In the genomic region with DNA sequence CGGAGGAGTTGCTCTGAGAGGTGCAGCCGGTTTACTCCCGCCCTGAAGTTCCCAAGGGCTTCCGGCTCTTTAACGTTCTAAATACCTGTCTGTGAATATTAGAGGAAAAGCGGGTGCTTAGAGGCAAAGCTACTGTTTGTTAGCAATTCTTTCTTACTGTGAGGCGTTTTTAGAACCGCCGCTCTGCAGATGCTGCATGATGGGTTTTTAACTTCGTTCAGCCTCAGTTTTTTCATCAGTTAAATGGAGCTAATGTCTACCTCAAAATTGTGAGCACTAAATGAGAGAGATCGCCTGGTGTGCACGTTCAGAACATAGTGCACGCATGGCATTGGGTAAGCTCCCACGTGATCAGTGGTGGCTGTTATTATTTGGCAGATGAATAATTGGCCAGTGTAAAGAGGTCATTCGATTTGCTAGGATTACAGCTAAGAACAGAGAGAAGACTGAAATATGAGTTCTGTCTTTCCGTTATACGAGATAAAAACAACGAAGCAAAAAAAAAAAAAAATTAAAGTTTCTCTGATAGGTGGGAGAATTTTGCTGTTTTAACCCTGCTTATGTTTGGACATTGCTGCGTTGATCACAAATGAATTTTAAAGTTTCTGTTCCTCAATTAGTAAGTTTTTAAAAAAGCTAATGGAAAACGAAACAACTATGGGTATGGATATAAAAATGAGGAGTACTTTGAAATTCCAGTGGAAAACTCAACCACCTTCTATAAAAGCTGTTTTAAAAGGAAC, we compare ENCODE assay signal across 9 cellular contexts. TPM values are rescaled to one million over a fixed set of nuclear protein-coding genes. Genes with fewer than 3 reads are reported as not detected.
DNase-seq lines count a peak whose midpoint lies in the region; ATAC-seq and TF ChIP-seq lines count a peak whose summit lies in the region.
"Had no signal": no experiment of that assay in that cellular context is flagged by ENCODE, and none has a peak within 500 bp of the region (broad histone marks: within the 10 kb centered on the region; RNA-seq: fewer than 3 reads in every experiment).

No MANE protein-coding gene starts in this region.

- no peaks in the 10 kb centered on the region for H3K9me3 Mint-ChIP-seq in CD8-positive, alpha-beta T cell
- no peaks in the 10 kb centered on the region for H3K9me3 Mint-ChIP-seq in activated CD4-positive, alpha-beta T cell treated with anti-CD3 and anti-CD28 coated beads, Interleukin-2, amount 10 ng/mL, durations not matched to agents 7 days and 5 days
- no peaks in the 10 kb centered on the region for H3K9me3 Mint-ChIP-seq in natural killer cell

- peak; percentile 2 for ATAC-seq in CD8-positive, alpha-beta T cell
- peak; percentile 59 for ATAC-seq in GM19351 (IDR thresholded peaks at IDR 0.05; ENCODE audit: unreplicated experiment)
- peak; percentile 63 for ATAC-seq in HG03432 (IDR thresholded peaks at IDR 0.05; ENCODE audit: unreplicated experiment)
- ATAC-seq in natural killer cell = peak; percentile 33 to 61 (median 39)

- POLR2A ChIA-PET in CD8-positive, alpha-beta T cell (lab: Charles Lee) = interaction anchor here (0.6 to 1.2 kb wide), 2 partner anchors 9 to 26 kb away, joined by 3 read pairs; no protein-coding TSS in a partner anchor
- POLR2A ChIA-PET in activated CD4-positive, alpha-beta T cell treated with anti-CD3 and anti-CD28 coated beads, Interleukin-2, amount 10 ng/mL, durations not matched to agents 7 days and 5 days (lab: Charles Lee) = interaction anchor here (0.6 to 0.9 kb wide), 4 partner anchors 136 to 1814 kb away, joined by 4 to 6 read pairs (median 4); no protein-coding TSS in a partner anchor

- no peaks in the 10 kb centered on the region for H3K36me3 ChIP-seq in CD8-positive, alpha-beta T cell (ENCODE audit: insufficient read depth, low read length)
- H3K36me3 ChIP-seq in esophagus (ENCODE audit: control insufficient read depth in 2 of 2, insufficient read depth in 2 of 2, low read length in 1 of 2) = no peaks in the 10 kb centered on the region
- H3K36me3 ChIP-seq in tibial artery = no peaks in the 10 kb centered on the region

- no peaks in the 10 kb centered on the region for H3K27me3 ChIP-seq in CD8-positive, alpha-beta T cell (ENCODE audit: insufficient read depth, low read length)
- H3K27me3 ChIP-seq in esophagus (ENCODE audit: control insufficient read depth in 1 of 2, insufficient read depth in 2 of 2, low read length in 2 of 2) (no peaks in the 10 kb centered on the region), tibial artery (no peaks in the 10 kb centered on the region)

- TF ChIP-seq CTCF in CD8-positive, alpha-beta T cell (IDR thresholded peaks at IDR 0.05) = no peak
- no peak for TF ChIP-seq CTCF in natural killer cell (IDR thresholded peaks at IDR 0.05)
- TF ChIP-seq CTCF in tibial artery (IDR thresholded peaks at IDR 0.05) = no peak

- intact Hi-C loops in CD8-positive, alpha-beta T cell (cut with DNase I, micrococcal nuclease) = loop anchor here (1.0 to 10.0 kb wide), 13 partner anchors 138 to 1960 kb away; a partner anchor contains a TSS
- intact Hi-C loops in natural killer cell (cut with micrococcal nuclease) (loop anchor here (5.0 kb wide), 1 partner anchor 583 kb away; a partner anchor contains a TSS), tibial artery (cut with DNase I; ENCODE audit: low total_unique reads) (no loop called here)

- H3K36me3 Mint-ChIP-seq in CD8-positive, alpha-beta T cell = peaks cover 28% of the 10 kb centered on the region
- H3K36me3 Mint-ChIP-seq in activated CD4-positive, alpha-beta T cell treated with anti-CD3 and anti-CD28 coated beads, Interleukin-2, amount 10 ng/mL, durations not matched to agents 7 days and 5 days (ENCODE audit: low read depth) = peaks cover 20% of the 10 kb centered on the region
- no peaks in the 10 kb centered on the region for H3K36me3 Mint-ChIP-seq in natural killer cell

- H3K4me1 ChIP-seq in CD8-positive, alpha-beta T cell (ENCODE audit: insufficient read depth, low read length) = peaks cover 4% of the 10 kb centered on the region
- H3K4me1 ChIP-seq in esophagus (ENCODE audit: control insufficient read depth in 2 of 2, insufficient read depth in 2 of 2, low read length in 1 of 2) (no peaks in the 10 kb centered on the region), tibial artery (peaks cover 0 to 12% (median 0%) of the 10 kb centered on the region in 4 donors)

- no peaks in the 10 kb centered on the region for H3K27me3 Mint-ChIP-seq in CD8-positive, alpha-beta T cell (ENCODE audit: low read depth)
- H3K27me3 Mint-ChIP-seq in activated CD4-positive, alpha-beta T cell treated with anti-CD3 and anti-CD28 coated beads, Interleukin-2, amount 10 ng/mL, durations not matched to agents 7 days and 5 days = no peaks in the 10 kb centered on the region
- peaks cover 0 to 2% of the 10 kb centered on the region in 2 donors for H3K27me3 Mint-ChIP-seq in natural killer cell (ENCODE audit: low read depth in 2 of 2)

- peak in 2 of 7 experiments; percentile 25 for DNase-seq in CD8-positive, alpha-beta T cell
- DNase-seq in NCI-H526 (lab: John Stamatoyannopoulos, UW) (peak; percentile 89 to 92), natural killer cell (no peak), tibial artery (peak; percentile 67 to 78)
- DNase-seq in activated CD4-positive, alpha-beta T cell treated with anti-CD3 and anti-CD28 coated beads, Interleukin-2, amount 10 ng/mL, durations not matched to agents 7 days and 5 days = peak; percentile 69

- H3K4me3 ChIP-seq in CD8-positive, alpha-beta T cell (ENCODE audit: low read depth, low read length) = peak overlapping the region; percentile 92
- peak overlapping the region; percentile 79 to 94 for H3K4me3 ChIP-seq in esophagus (ENCODE audit: low read depth in 1 of 2, low read length in 2 of 2)
- peak overlapping the region; percentile 86 to 90 for H3K4me3 ChIP-seq in tibial artery

- WGBS in esophagus, 2 donors = 3% methylated on average over 20 of the region's 20 CpGs

- peak overlapping the region; percentile 83 for H3K27ac ChIP-seq in CD8-positive, alpha-beta T cell (ENCODE audit: low read depth, low read length)
- peak overlapping the region; percentile 88 to 92 for H3K27ac ChIP-seq in esophagus (ENCODE audit: low read depth in 2 of 2, low read length in 1 of 2)
- peak overlapping the region; percentile 79 to 85 for H3K27ac ChIP-seq in tibial artery

- no peaks in the 10 kb centered on the region for H3K9me3 ChIP-seq in CD8-positive, alpha-beta T cell (ENCODE audit: low read length)
- no peaks in the 10 kb centered on the region for H3K9me3 ChIP-seq in esophagus (ENCODE audit: control insufficient read depth in 2 of 2, insufficient read depth in 1 of 2, low read depth in 1 of 2, low read length in 1 of 2)
- no peaks in the 10 kb centered on the region for H3K9me3 ChIP-seq in tibial artery

- peaks cover 32% of the 10 kb centered on the region for H3K4me1 Mint-ChIP-seq in CD8-positive, alpha-beta T cell (ENCODE audit: low read depth)
- H3K4me1 Mint-ChIP-seq in activated CD4-positive, alpha-beta T cell treated with anti-CD3 and anti-CD28 coated beads, Interleukin-2, amount 10 ng/mL, durations not matched to agents 7 days and 5 days = peaks cover 46% of the 10 kb centered on the region
- H3K4me1 Mint-ChIP-seq in natural killer cell = peaks cover 19% of the 10 kb centered on the region in 2 donors

- H3K27ac Mint-ChIP-seq in CD8-positive, alpha-beta T cell = peak overlapping the region; percentile 97
- peak overlapping the region; percentile 96 for H3K27ac Mint-ChIP-seq in activated CD4-positive, alpha-beta T cell treated with anti-CD3 and anti-CD28 coated beads, Interleukin-2, amount 10 ng/mL, durations not matched to agents 7 days and 5 days
- H3K27ac Mint-ChIP-seq in natural killer cell = peak overlapping the region; percentile 94 to 98

- CTCF ChIA-PET in CD8-positive, alpha-beta T cell (lab: Charles Lee) = interaction anchor here (1.0 kb wide), 1 partner anchor 12 kb away, joined by 3 read pairs; no protein-coding TSS in a partner anchor
- CTCF ChIA-PET in activated CD4-positive, alpha-beta T cell treated with anti-CD3 and anti-CD28 coated beads, Interleukin-2, amount 10 ng/mL, durations not matched to agents 7 days and 5 days (lab: Charles Lee) = interaction anchor here (0.6 to 2.9 kb wide), 8 partner anchors 15 to 1960 kb away, joined by 3 to 11 read pairs (median 4); no protein-coding TSS in a partner anchor

- H3K4me3 Mint-ChIP-seq in CD8-positive, alpha-beta T cell = peak overlapping the region; percentile 98
- H3K4me3 Mint-ChIP-seq in activated CD4-positive, alpha-beta T cell treated with anti-CD3 and anti-CD28 coated beads, Interleukin-2, amount 10 ng/mL, durations not matched to agents 7 days and 5 days = peak overlapping the region; percentile 91
- H3K4me3 Mint-ChIP-seq in natural killer cell = peak overlapping the region; percentile 94

RNA-seq across cellular contexts. Expression of a gene that starts 0.7 kb away (rescaled TPM):
- 1 to 10 TPM; 6.3 to 7.9 TPM for total RNA-seq in CD8-positive, alpha-beta T cell
- 10 to 100 TPM; 25.8 to 26.5 TPM for total RNA-seq in activated CD4-positive, alpha-beta T cell treated with anti-CD3 and anti-CD28 coated beads, Interleukin-2, amount 10 ng/mL, durations not matched to agents 7 days and 5 days
- 10 to 100 TPM; 10.6 to 13.3 TPM for polyA plus RNA-seq in esophagus
- 10 to 100 TPM; 14.1 to 20.1 (median 17.1) TPM for total RNA-seq in natural killer cell

RNA-seq across cellular contexts. Expression of a gene that starts 51.1 kb away (rescaled TPM):
- not detected for total RNA-seq in CD8-positive, alpha-beta T cell
- not detected for total RNA-seq in activated CD4-positive, alpha-beta T cell treated with anti-CD3 and anti-CD28 coated beads, Interleukin-2, amount 10 ng/mL, durations not matched to agents 7 days and 5 days
- not detected for polyA plus RNA-seq in esophagus
- total RNA-seq in natural killer cell = not detected
- polyA plus RNA-seq: adipose tissue had no signal

Comparison
In these comparisons a context has a peak if more than half of its experiments do, and no peak if none do; other contexts are left out.
1. ATAC-seq: peak in every context shown above with its lines; median percentile 63 in HG03432; 59 in GM19351; 39 in natural killer cell; 2 in CD8-positive, alpha-beta T cell.